8 cellular contexts compared by ENCODE assay signal in genomic region chr20:58893355-58894151, GRCh38. TPM values are rescaled to one million over a fixed set of nuclear protein-coding genes. Genes with fewer than 3 reads are reported as not detected.
A peak's percentile ranks its signal among the peaks of the same experiment; 100 is the strongest.
DNase-seq lines count a peak whose midpoint lies in the region; ATAC-seq and TF ChIP-seq lines count a peak whose summit lies in the region.

No MANE protein-coding gene starts in this region.

- H3K36me3 Mint-ChIP-seq in central memory CD8-positive, alpha-beta T cell (ENCODE audit: insufficient read depth): peaks cover 52% of the 10 kb centered on the region

- peak overlapping the region; percentile 79 for H3K27ac ChIP-seq in osteoblast (ENCODE audit: low read depth, low read length)
- H3K27ac ChIP-seq in RWPE1: no peak overlapping the region

- TF ChIP-seq CTCF in osteoblast (IDR thresholded peaks at IDR 0.05; ENCODE audit: extremely low read depth, low read depth, low read length) (no peak), RWPE1 (conservative IDR thresholded peaks at IDR 0.05; ENCODE audit: low read depth) (no peak)

- H2AFZ ChIP-seq in osteoblast (ENCODE audit: low read length): no peak overlapping the region

- H4K20me1 ChIP-seq in osteoblast (ENCODE audit: insufficient read depth, low read length): peaks cover 44% of the 10 kb centered on the region

- peaks cover 30% of the 10 kb centered on the region for H3K4me1 ChIP-seq in osteoblast (ENCODE audit: insufficient read depth, low read length)

- H3K4me2 ChIP-seq in osteoblast (ENCODE audit: insufficient read depth, low read length): peak overlapping the region; percentile 94

- peaks cover 15% of the 10 kb centered on the region for H3K36me3 ChIP-seq in osteoblast (ENCODE audit: insufficient read depth, low read length)

- POLR2A ChIA-PET in RWPE1 (lab: Yijun Ruan, JAX; ENCODE audit: low non-redundant PET): no interaction called here

- no peak for ATAC-seq in central memory CD8-positive, alpha-beta T cell (replicated peaks; ENCODE audit: extremely low read depth, poor library complexity, severe bottlenecking)

- H3K9me3 Mint-ChIP-seq in central memory CD8-positive, alpha-beta T cell: no peaks in the 10 kb centered on the region

- peaks cover 72% of the 10 kb centered on the region for H3K4me1 Mint-ChIP-seq in central memory CD8-positive, alpha-beta T cell

- H3K4me3 Mint-ChIP-seq in central memory CD8-positive, alpha-beta T cell: peak overlapping the region; percentile 92

- DNase-seq in GM03348 (ENCODE audit: low spot score) (peak; percentile 22), NCI-H69 (lab: John Stamatoyannopoulos, UW) (peak; percentile 37), osteoblast (ENCODE audit: insufficient read length, low spot score, missing footprints) (no peak), RWPE1 (ENCODE audit: low spot score) (no peak), NCI-H510A treated with DMSO at 0.1 percent for 48 hours (lab: John Stamatoyannopoulos, UW) (no peak)
- no peak for DNase-seq in central memory CD8-positive, alpha-beta T cell (ENCODE audit: low spot score in 2 of 2)
- DNase-seq in NK-92 treated with Interleukin-12 subunit alpha and Interleukin-12 subunit beta, amount 100 ng/mL, for 24 hours (lab: John Stamatoyannopoulos, UW): no peak
- no peak for DNase-seq in effector CD4-positive, alpha-beta T cell

- H3K79me2 ChIP-seq in osteoblast (ENCODE audit: insufficient read depth, low read length): peaks cover 66% of the 10 kb centered on the region

- CTCF ChIA-PET in RWPE1 (lab: Yijun Ruan, JAX): no interaction called here

- no peaks in the 10 kb centered on the region for H3K27me3 Mint-ChIP-seq in central memory CD8-positive, alpha-beta T cell

- H3K9me3 ChIP-seq in osteoblast (ENCODE audit: low read depth, low read length): no peaks in the 10 kb centered on the region

- H3K27ac Mint-ChIP-seq in central memory CD8-positive, alpha-beta T cell (ENCODE audit: low read depth): peak overlapping the region; percentile 96

- no peaks in the 10 kb centered on the region for H3K27me3 ChIP-seq in osteoblast (ENCODE audit: insufficient read depth, low read length)

- H3K4me3 ChIP-seq in osteoblast (ENCODE audit: insufficient read depth, low read length): peak overlapping the region; percentile 91

RNA-seq across cellular contexts. Expression of gene GNAS, which starts 41.0 kb away (rescaled TPM):
- 366 and 374 TPM in 2 replicates for total RNA-seq in osteoblast

RNA-seq across cellular contexts. Expression of gene GNAS-AS1, which starts 42.9 kb away (rescaled TPM):
- total RNA-seq in osteoblast: 0.72 and 1.5 TPM in 2 replicates

Comparison
In these comparisons a context has a peak if more than half of its experiments do, and no peak if none do; other contexts are left out.
1. DNase-seq: peak in GM03348 (single experiment) and NCI-H69 (single experiment); none in central memory CD8-positive, alpha-beta T cell (0 of 2), osteoblast (single experiment), RWPE1 (single experiment), NCI-H510A treated with DMSO at 0.1 percent for 48 hours (single experiment), NK-92 treated with Interleukin-12 subunit alpha and Interleukin-12 subunit beta, amount 100 ng/mL, for 24 hours (single experiment) and effector CD4-positive, alpha-beta T cell (single experiment).